Comparison of ENCODE assay signal across 5 cellular contexts in the genomic region with DNA sequence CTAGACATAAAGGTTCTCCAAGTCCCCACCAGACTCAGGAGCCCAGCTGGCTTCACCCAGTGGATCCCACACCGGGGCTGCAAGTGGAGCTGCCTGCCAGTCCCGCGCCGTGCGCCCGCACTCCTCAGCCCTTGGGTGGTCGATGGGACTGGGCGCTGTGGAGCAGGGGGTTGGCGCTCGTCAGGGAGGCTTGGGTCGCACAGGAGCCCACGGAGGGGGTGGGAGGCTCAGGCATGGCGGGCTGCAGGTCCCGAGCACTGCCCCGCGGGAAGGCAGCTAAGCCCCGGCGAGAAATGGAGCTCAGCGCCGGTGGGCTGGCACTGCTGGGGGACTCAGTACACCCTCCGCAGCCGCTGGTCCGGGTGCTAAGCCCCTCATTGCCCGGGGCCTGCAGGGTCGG. TPM values are rescaled to one million over a fixed set of nuclear protein-coding genes. Genes with fewer than 3 reads are reported as not detected.
"Had no signal": no experiment of that assay in that cellular context is flagged by ENCODE, and none has a peak within 500 bp of the region (broad histone marks: within the 10 kb centered on the region; RNA-seq: fewer than 3 reads in every experiment).

No MANE protein-coding gene starts in this region.

RNA-seq across cellular contexts. Expression of a gene that starts 7.4 kb away (rescaled TPM):
- total RNA-seq: H1, H9, HT-29, IMR-90, K562 had no signal
- polyA plus RNA-seq: H1, IMR-90, K562 had no signal

RNA-seq across cellular contexts. Expression of a gene that starts 37.0 kb away (rescaled TPM):
- total RNA-seq: HT-29, IMR-90, K562 had no signal
- polyA plus RNA-seq: IMR-90, K562 had no signal

RNA-seq across cellular contexts. Expression of a gene that starts 50.6 kb away (rescaled TPM):
- total RNA-seq: H1, HT-29, IMR-90, K562 had no signal
- polyA plus RNA-seq: H1, IMR-90, K562 had no signal
